Comparison of ENCODE assay signal across 14 cellular contexts in genomic region chr17:49351572-49352140, GRCh38. TPM values are rescaled to one million over a fixed set of nuclear protein-coding genes. Genes with fewer than 3 reads are reported as not detected.
DNase-seq lines count a peak whose midpoint lies in the region; ATAC-seq, FAIRE-seq and TF ChIP-seq lines count a peak whose summit lies in the region.
"Had no signal": no experiment of that assay in that cellular context is flagged by ENCODE, and none has a peak within 500 bp of the region (broad histone marks: within the 10 kb centered on the region; RNA-seq: fewer than 3 reads in every experiment).

No MANE protein-coding gene starts in this region.

- no peaks in the 10 kb centered on the region for H3K27me3 Mint-ChIP-seq in CD8-positive, alpha-beta T cell (ENCODE audit: low read depth)
- no peaks in the 10 kb centered on the region for H3K27me3 Mint-ChIP-seq in activated T-helper 17 cell treated with anti-CD3 and anti-CD28 coated beads, Interleukin-2, amount 50 U/mL, for 72 hours
- H3K27me3 Mint-ChIP-seq: CD4-positive, CD25-positive, alpha-beta regulatory T cell; IgD-negative memory B cell had no signal

- H3K4me1 ChIP-seq in HepG2 (ENCODE audit: insufficient read depth, low read length) (peaks cover 14% of the 10 kb centered on the region), right lobe of liver (peaks cover 0 to 27% (median 9%) of the 10 kb centered on the region in 4 donors), mucosa of descending colon (ENCODE audit: low read depth) (no peaks in the 10 kb centered on the region)
- H3K4me1 ChIP-seq in CD8-positive, alpha-beta T cell (ENCODE audit: insufficient read depth, low read length) = peaks cover 35% of the 10 kb centered on the region

- no peak for ATAC-seq in HepG2
- ATAC-seq in right lobe of liver = no peak
- ATAC-seq in CD8-positive, alpha-beta T cell = no peak
- ATAC-seq in activated T-helper 17 cell treated with anti-CD3 and anti-CD28 coated beads, Interleukin-2, amount 50 U/mL, for 72 hours (replicated peaks) = no peak
- ATAC-seq in mucosa of descending colon = no peak
- ATAC-seq: GM23338 had no signal

- no peaks in the 10 kb centered on the region for H3K9me3 ChIP-seq in HepG2 (ENCODE audit: low read length)
- H3K9me3 ChIP-seq in right lobe of liver = peaks cover 0 to 2% (median 0%) of the 10 kb centered on the region in 4 donors
- H3K9me3 ChIP-seq in CD8-positive, alpha-beta T cell (ENCODE audit: low read length) = no peaks in the 10 kb centered on the region
- no peaks in the 10 kb centered on the region for H3K9me3 ChIP-seq in mucosa of descending colon
- H3K9me3 ChIP-seq: Caco-2 had no signal

- POLR2A ChIA-PET in HepG2 (lab: Yijun Ruan, JAX) = interaction anchor here (0.9 kb wide), 1 partner anchor 10 kb away, joined by 3 read pairs; no protein-coding TSS in a partner anchor
- POLR2A ChIA-PET in CD8-positive, alpha-beta T cell (lab: Charles Lee) = interaction anchor here (0.9 to 1.0 kb wide), 2 partner anchors 15 to 28 kb away, joined by 3 read pairs; no protein-coding TSS in a partner anchor

- H3K27ac ChIP-seq in HepG2 (ENCODE audit: extremely low read length, insufficient read depth, low read length) (no peak overlapping the region), right lobe of liver (peak overlapping the region in 1 of 3 donors; percentile 84)
- no peak overlapping the region for H3K27ac ChIP-seq in CD8-positive, alpha-beta T cell (ENCODE audit: low read depth, low read length)

- H3K36me3 Mint-ChIP-seq in CD8-positive, alpha-beta T cell = peaks cover 15% of the 10 kb centered on the region
- H3K36me3 Mint-ChIP-seq in activated T-helper 17 cell treated with anti-CD3 and anti-CD28 coated beads, Interleukin-2, amount 50 U/mL, for 72 hours (ENCODE audit: low read depth) = no peaks in the 10 kb centered on the region
- H3K36me3 Mint-ChIP-seq: IgD-negative memory B cell had no signal

- H3K79me2 ChIP-seq in HepG2 (ENCODE audit: insufficient read depth, low read length) = peaks cover 77% of the 10 kb centered on the region

- no peak overlapping the region for H3K9ac ChIP-seq in HepG2 (ENCODE audit: insufficient read depth, low read depth, low read length)

- no peak for DNase-seq in HepG2 (ENCODE audit: low spot score)
- no peak for DNase-seq in right lobe of liver
- DNase-seq in CD8-positive, alpha-beta T cell = no peak
- DNase-seq in C1 segment of cervical spinal cord (lab: John Stamatoyannopoulos, UW) = no peak
- no peak for DNase-seq in mucosa of descending colon
- DNase-seq: Caco-2; CD4-positive, CD25-positive, alpha-beta regulatory T cell; DND-41; GDM1; H7 had no signal

- TF ChIP-seq POLR2A in HepG2 (IDR thresholded peaks at IDR 0.05; ENCODE audit: insufficient read depth in 1 of 2, low read depth in 2 of 2, low read length in 2 of 2) (no peak), right lobe of liver (IDR thresholded peaks at IDR 0.05) (no peak)

- TF ChIP-seq EP300 in HepG2 (IDR thresholded peaks at IDR 0.05; ENCODE audit: low read depth in 2 of 2, low read length in 2 of 2) (no peak), HepG2 (CRISPR knock-in tag; IDR thresholded peaks at IDR 0.05; ENCODE audit: borderline replicate concordance) (no peak)

- CTCF ChIA-PET in HepG2 (lab: Yijun Ruan, JAX; ENCODE audit: low intra/inter-chr PET ratio, low total read pairs) = no interaction called here
- CTCF ChIA-PET in CD8-positive, alpha-beta T cell (lab: Charles Lee) = interaction anchor here (1.4 kb wide), 1 partner anchor 16 kb away, joined by 5 read pairs; no protein-coding TSS in a partner anchor

- peak overlapping the region; percentile 27 for H3K27ac Mint-ChIP-seq in CD8-positive, alpha-beta T cell
- no peak overlapping the region for H3K27ac Mint-ChIP-seq in activated T-helper 17 cell treated with anti-CD3 and anti-CD28 coated beads, Interleukin-2, amount 50 U/mL, for 72 hours
- H3K27ac Mint-ChIP-seq: GM23338 had no signal

- no peaks in the 10 kb centered on the region for H3K9me3 Mint-ChIP-seq in CD8-positive, alpha-beta T cell
- no peaks in the 10 kb centered on the region for H3K9me3 Mint-ChIP-seq in activated T-helper 17 cell treated with anti-CD3 and anti-CD28 coated beads, Interleukin-2, amount 50 U/mL, for 72 hours
- H3K9me3 Mint-ChIP-seq: CD4-positive, CD25-positive, alpha-beta regulatory T cell; GM23338; IgD-negative memory B cell had no signal

- no peak for FAIRE-seq in HepG2 (lab: Jason Lieb, UNC)
- FAIRE-seq: GM12892 had no signal

- no peak for TF ChIP-seq RAD21 in HepG2 (CRISPR knock-in tag; IDR thresholded peaks at IDR 0.05)

- H3K36me3 ChIP-seq in HepG2 (replicated peaks in 1 of 2; ENCODE audit: control insufficient read depth in 1 of 2, insufficient read depth in 2 of 2, low read length in 2 of 2) = no peaks in the 10 kb centered on the region; a peak in 1 of 5 replicates
- no peaks in the 10 kb centered on the region for H3K36me3 ChIP-seq in right lobe of liver
- peaks cover 8% of the 10 kb centered on the region for H3K36me3 ChIP-seq in CD8-positive, alpha-beta T cell (ENCODE audit: insufficient read depth, low read length)
- H3K36me3 ChIP-seq in mucosa of descending colon (ENCODE audit: low read depth) = no peaks in the 10 kb centered on the region

- no peak overlapping the region for H3K4me2 ChIP-seq in HepG2 (ENCODE audit: low read depth, low read length)
- H3K4me2 ChIP-seq: GM23338 had no signal

- H3K4me3 Mint-ChIP-seq in CD8-positive, alpha-beta T cell = no peak overlapping the region
- peak overlapping the region; percentile 25 for H3K4me3 Mint-ChIP-seq in activated T-helper 17 cell treated with anti-CD3 and anti-CD28 coated beads, Interleukin-2, amount 50 U/mL, for 72 hours
- H3K4me3 Mint-ChIP-seq: CD4-positive, CD25-positive, alpha-beta regulatory T cell; GM23338; IgD-negative memory B cell had no signal

- H2AFZ ChIP-seq in HepG2 (ENCODE audit: low read length) = no peak overlapping the region
- H2AFZ ChIP-seq: GM23338 had no signal

- peaks cover 56% of the 10 kb centered on the region for H3K4me1 Mint-ChIP-seq in CD8-positive, alpha-beta T cell (ENCODE audit: low read depth)
- peaks cover 12% of the 10 kb centered on the region for H3K4me1 Mint-ChIP-seq in activated T-helper 17 cell treated with anti-CD3 and anti-CD28 coated beads, Interleukin-2, amount 50 U/mL, for 72 hours
- H3K4me1 Mint-ChIP-seq: GM23338 had no signal

- intact Hi-C loops in HepG2 (cut with micrococcal nuclease; ENCODE audit: unreplicated experiment) = no loop called here
- intact Hi-C loops in right lobe of liver (cut with DNase I) = no loop called here
- intact Hi-C loops in CD8-positive, alpha-beta T cell (cut with DNase I, micrococcal nuclease) = no loop called here
- intact Hi-C loops in mucosa of descending colon (cut with DNase I, micrococcal nuclease) = no loop called here

- TF ChIP-seq CTCF in HepG2 (CRISPR knock-in tag; IDR thresholded peaks at IDR 0.05) (no peak), right lobe of liver (IDR thresholded peaks at IDR 0.05) (no peak), mucosa of descending colon (IDR thresholded peaks at IDR 0.05) (no peak)
- no peak for TF ChIP-seq CTCF in CD8-positive, alpha-beta T cell (IDR thresholded peaks at IDR 0.05)

- H3K4me3 ChIP-seq in HepG2 (replicated peaks in 1 of 3; ENCODE audit: insufficient read depth in 1 of 3, low read depth in 2 of 3, low read length in 3 of 3) (no peak overlapping the region), right lobe of liver (no peak overlapping the region), mucosa of descending colon (no peak overlapping the region)
- no peak overlapping the region for H3K4me3 ChIP-seq in CD8-positive, alpha-beta T cell (ENCODE audit: low read depth, low read length)
- H3K4me3 ChIP-seq: GM23338 had no signal

- BruUV-seq in HepG2 (replicated peaks; lab: Mats Ljungman, UMichigan) = no TSS peak

- WGBS in HepG2 (ENCODE audit: low lambda C conversion rate) = 96% methylated on average over 3 of the region's 3 CpGs
- 60% methylated on average over 3 of the region's 3 CpGs for WGBS in right lobe of liver (ENCODE audit: insufficient coverage, low coverage, low lambda C conversion rate, missing lambda C conversion rate)

- peaks cover 16% of the 10 kb centered on the region for H4K20me1 ChIP-seq in HepG2 (ENCODE audit: insufficient read depth, low read length)

- in situ Hi-C loops in HepG2 (cut with HindIII; ENCODE audit: extremely low pct_ligation_motif_present, low pct_unique_long_range_greater_than_20kb) = no loop called here

- no peaks in the 10 kb centered on the region for H3K27me3 ChIP-seq in HepG2 (ENCODE audit: control insufficient read depth in 1 of 2, insufficient read depth in 2 of 2, low read length in 2 of 2)
- H3K27me3 ChIP-seq in right lobe of liver = no peaks in the 10 kb centered on the region
- no peaks in the 10 kb centered on the region for H3K27me3 ChIP-seq in CD8-positive, alpha-beta T cell (ENCODE audit: insufficient read depth, low read length)

RNA-seq across cellular contexts. Expression of gene ZNF652, which starts 10.4 kb away (rescaled TPM):
- total RNA-seq in HepG2 (2016; rRNA removed; fragmentation: Illumina TruSeq; extraction: Trizol) = 30.2 and 58.2 TPM in 2 replicates
- total RNA-seq in HepG2 (2016; cell fraction: cytosol; rRNA removed; fragmentation: Illumina TruSeq; extraction: Trizol; ENCODE audit: low read depth) = 12.2 and 13.8 TPM in 2 replicates
- total RNA-seq in HepG2 (2016; cell fraction: insoluble cytoplasmic fraction; rRNA removed; fragmentation: Illumina TruSeq; extraction: Trizol) = 28.9 and 51.4 TPM in 2 replicates
- 22.6 and 24.4 TPM in 2 replicates for total RNA-seq in HepG2 (2016; cell fraction: membrane; rRNA removed; fragmentation: Illumina TruSeq; extraction: Trizol)
- total RNA-seq in HepG2 (2016; cell fraction: nucleus; rRNA removed; fragmentation: Illumina TruSeq; extraction: Trizol) = 28.7 and 34.7 TPM in 2 replicates
- 15.8 and 16.2 TPM in 2 replicates for polyA plus RNA-seq in HepG2 (2011; rRNA removed)
- polyA plus RNA-seq in HepG2 (2011; cell fraction: cytosol; rRNA removed) = 8.1 and 11.9 TPM in 2 replicates
- polyA plus RNA-seq in HepG2 (2011; cell fraction: nucleus; rRNA removed) = 10.7 and 11.7 TPM in 2 replicates
- 9.9 and 13.6 TPM in 2 replicates for polyA plus RNA-seq in HepG2 (2012)
- polyA plus RNA-seq in HepG2 (2016; cell fraction: cytosol; fragmentation: Illumina TruSeq; extraction: Trizol; ENCODE audit: low read depth) = 1.9 and 2.2 TPM in 2 replicates
- polyA plus RNA-seq in HepG2 (2016; cell fraction: insoluble cytoplasmic fraction; fragmentation: Illumina TruSeq; extraction: Trizol; ENCODE audit: low read depth) = 36.1 and 37.0 TPM in 2 replicates
- polyA plus RNA-seq in HepG2 (2016; cell fraction: membrane; fragmentation: Illumina TruSeq; extraction: Trizol; ENCODE audit: low read depth) = 8.3 and 8.9 TPM in 2 replicates
- polyA plus RNA-seq in HepG2 (2016; cell fraction: nucleus; fragmentation: Illumina TruSeq; extraction: Trizol; ENCODE audit: insufficient read depth, low read depth) = 34.4 and 37.4 TPM in 2 replicates
- polyA minus RNA-seq in HepG2 (2011; rRNA and poly(A)+ RNA removed; ENCODE audit: low replicate concordance) = 46.7 and 47.2 TPM in 2 replicates
- 38.3 and 51.1 TPM in 2 replicates for polyA minus RNA-seq in HepG2 (2011; cell fraction: cytosol; rRNA and poly(A)+ RNA removed)
- polyA minus RNA-seq in HepG2 (2011; cell fraction: nucleus; rRNA and poly(A)+ RNA removed) = 32.1 and 40.2 TPM in 2 replicates
- 10 to 100 TPM; 16.9 to 36.8 (median 24.3) TPM for total RNA-seq in right lobe of liver
- total RNA-seq in CD8-positive, alpha-beta T cell = 10 to 100 TPM; 28.1 to 28.6 TPM
- total RNA-seq in activated T-helper 17 cell treated with anti-CD3 and anti-CD28 coated beads, Interleukin-2, amount 50 U/mL, for 72 hours = 10 to 100 TPM; 10.7 to 13.1 TPM
- total RNA-seq in mucosa of descending colon = 100 to 1,000 TPM in 1 of 3 donors, 10 to 100 TPM in 2; 44.4 to 117 (median 46.9) TPM
